9 cellular contexts compared by ENCODE assay signal in the genomic region with DNA sequence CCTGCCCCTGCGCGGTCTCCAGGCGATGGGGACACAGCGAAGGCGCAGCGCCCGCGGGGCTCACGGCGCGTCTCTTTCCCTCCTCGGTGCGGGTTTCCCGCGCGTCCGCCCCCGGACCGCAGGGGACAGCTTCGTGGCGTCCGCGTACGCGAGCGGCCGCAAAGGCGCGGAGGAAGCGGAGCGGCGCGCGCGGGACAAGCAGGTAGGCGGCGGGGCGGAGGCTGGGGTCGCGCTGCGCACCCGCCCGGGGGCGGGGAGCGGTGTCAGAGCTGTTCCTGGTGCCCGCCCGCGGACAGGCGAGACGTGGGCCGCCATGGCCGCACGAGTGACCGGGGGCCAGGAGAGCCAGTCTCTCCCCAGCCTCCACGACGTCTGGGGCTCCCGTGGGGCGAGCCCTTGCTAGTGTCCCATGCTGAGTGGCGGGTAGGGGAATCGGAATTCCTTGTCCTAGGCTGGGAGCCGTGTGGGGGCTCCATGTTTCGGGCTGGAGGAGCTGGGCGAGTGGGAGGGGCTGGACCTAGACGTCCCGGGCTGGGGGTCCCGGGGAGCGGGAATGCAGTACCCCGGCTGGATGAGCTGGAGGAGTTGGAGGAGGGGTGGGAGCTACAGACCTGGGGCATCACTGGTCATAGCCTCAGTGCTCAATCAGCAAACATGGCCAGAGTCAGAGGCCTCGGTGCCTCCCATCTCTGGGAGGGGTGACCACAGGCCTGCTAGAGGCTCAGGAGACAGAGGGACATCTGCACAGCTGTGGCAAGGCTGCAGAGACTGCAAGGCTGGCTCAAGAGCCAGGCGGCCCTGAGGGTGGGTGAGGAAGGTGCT. TPM values are rescaled to one million over a fixed set of nuclear protein-coding genes. Genes with fewer than 3 reads are reported as not detected.
DNase-seq lines count a peak whose midpoint lies in the region; TF ChIP-seq lines count a peak whose summit lies in the region.
"Had no signal": no experiment of that assay in that cellular context is flagged by ENCODE, and none has a peak within 500 bp of the region (broad histone marks: within the 10 kb centered on the region; RNA-seq: fewer than 3 reads in every experiment).

No MANE protein-coding gene starts in this region.

- H2BK12ac ChIP-seq in mesenchymal stem cell (ENCODE audit: low read length in 2 of 2), result no peak overlapping the region

- H2AFZ ChIP-seq in mesenchymal stem cell (ENCODE audit: low read depth, low read length), result no peak overlapping the region

- no peak overlapping the region for H3K14ac ChIP-seq in mesenchymal stem cell (ENCODE audit: low read length in 2 of 2)

- no peak overlapping the region for H3K4me2 ChIP-seq in mesenchymal stem cell (ENCODE audit: low read length, poor library complexity, severe bottlenecking)

- CTCF ChIA-PET in activated naive CD4-positive, alpha-beta T cell treated with anti-CD3 and anti-CD28 coated beads, Interleukin-2, amount 10 ng/mL, durations not matched to agents 7 days and 5 days (lab: Charles Lee), result interaction anchor here (0.5 to 3.1 kb wide), 11 partner anchors 13 to 124 kb away, joined by 3 to 28 read pairs (median 4); no protein-coding TSS in a partner anchor

- H2AK5ac ChIP-seq in mesenchymal stem cell (ENCODE audit: low read length, severe bottlenecking), result no peak overlapping the region

- peaks cover 16% of the 10 kb centered on the region for H3K4me1 ChIP-seq in mesenchymal stem cell (ENCODE audit: control insufficient read depth, insufficient read depth, low read depth, low read length)

- peaks cover 78 to 91% of the 10 kb centered on the region in 2 experiments for H3K27me3 ChIP-seq in mesenchymal stem cell (ENCODE audit: control insufficient read depth in 1 of 2, insufficient read depth in 1 of 2, low read length in 2 of 2)

- H3K4me3 ChIP-seq in cardiac fibroblast (replicated peaks in 1 of 2; ENCODE audit: low read depth in 2 of 2, low read length in 2 of 2) (peak overlapping the region; percentile 10 to 53), mesenchymal stem cell (ENCODE audit: insufficient read depth in 1 of 2, low read depth in 1 of 2, low read length in 2 of 2) (no peak overlapping the region)

- no peaks in the 10 kb centered on the region for H3K79me1 ChIP-seq in mesenchymal stem cell (replicated peaks; ENCODE audit: low read length, poor library complexity, severe bottlenecking)

- H2BK120ac ChIP-seq in mesenchymal stem cell (ENCODE audit: low read depth, low read length), result no peak overlapping the region

- H2BK15ac ChIP-seq in mesenchymal stem cell (ENCODE audit: low read depth, poor library complexity, severe bottlenecking), result no peak overlapping the region

- peak overlapping the region in 1 of 2 experiments; percentile 68 for H3K23ac ChIP-seq in mesenchymal stem cell (ENCODE audit: low read length in 2 of 2)

- H3K27me3 Mint-ChIP-seq in activated naive CD4-positive, alpha-beta T cell treated with anti-CD3 and anti-CD28 coated beads, Interleukin-2, amount 10 ng/mL, durations not matched to agents 7 days and 5 days, result peaks cover 74% of the 10 kb centered on the region
- H3K27me3 Mint-ChIP-seq in type B pancreatic cell, result peaks cover 31% of the 10 kb centered on the region

- no peak overlapping the region for H3K18ac ChIP-seq in mesenchymal stem cell (ENCODE audit: low read depth in 1 of 2, low read length in 2 of 2)

- H3K36me3 ChIP-seq in mesenchymal stem cell (ENCODE audit: control insufficient read depth in 1 of 2, insufficient read depth in 2 of 2, low read depth in 1 of 2, low read length in 2 of 2), result no peaks in the 10 kb centered on the region

- H4K8ac ChIP-seq in mesenchymal stem cell (ENCODE audit: low read length), result no peak overlapping the region

- 27% methylated on average over 39 of the region's 70 CpGs for WGBS in mesenchymal stem cell

- no peak overlapping the region for H3K9ac ChIP-seq in mesenchymal stem cell (ENCODE audit: low read length)

- H3K4ac ChIP-seq in mesenchymal stem cell (ENCODE audit: low read depth in 1 of 2, low read length in 2 of 2), result no peak overlapping the region

- no peak overlapping the region for H3K27ac ChIP-seq in mesenchymal stem cell (ENCODE audit: low read length, poor library complexity, severe bottlenecking)

- H3K27ac Mint-ChIP-seq in activated naive CD4-positive, alpha-beta T cell treated with anti-CD3 and anti-CD28 coated beads, Interleukin-2, amount 10 ng/mL, durations not matched to agents 7 days and 5 days, result no peak overlapping the region
- H3K27ac Mint-ChIP-seq in type B pancreatic cell, result peak overlapping the region; percentile 48

- H3K4me3 Mint-ChIP-seq in activated naive CD4-positive, alpha-beta T cell treated with anti-CD3 and anti-CD28 coated beads, Interleukin-2, amount 10 ng/mL, durations not matched to agents 7 days and 5 days, result peak overlapping the region; percentile 40
- H3K4me3 Mint-ChIP-seq in type B pancreatic cell, result peak overlapping the region; percentile 82

- no peaks in the 10 kb centered on the region for H3K36me3 Mint-ChIP-seq in activated naive CD4-positive, alpha-beta T cell treated with anti-CD3 and anti-CD28 coated beads, Interleukin-2, amount 10 ng/mL, durations not matched to agents 7 days and 5 days
- H3K36me3 Mint-ChIP-seq in type B pancreatic cell, result no peaks in the 10 kb centered on the region

- H3K9me3 ChIP-seq in mesenchymal stem cell (ENCODE audit: control insufficient read depth, low read length), result no peaks in the 10 kb centered on the region

- peaks cover 25% of the 10 kb centered on the region for H3K4me1 Mint-ChIP-seq in activated naive CD4-positive, alpha-beta T cell treated with anti-CD3 and anti-CD28 coated beads, Interleukin-2, amount 10 ng/mL, durations not matched to agents 7 days and 5 days
- H3K4me1 Mint-ChIP-seq in type B pancreatic cell (ENCODE audit: unreplicated experiment), result peaks cover 33% of the 10 kb centered on the region

- H2BK5ac ChIP-seq in mesenchymal stem cell (ENCODE audit: low read depth, low read length, poor library complexity, severe bottlenecking), result no peak overlapping the region

- peak; percentile 24 for DNase-seq in activated naive CD4-positive, alpha-beta T cell treated with anti-CD3 and anti-CD28 coated beads, Interleukin-2, amount 10 ng/mL, durations not matched to agents 7 days and 5 days
- no peak for DNase-seq in activated naive CD4-positive, alpha-beta T cell (lab: John Stamatoyannopoulos, UW)
- DNase-seq in cardiac fibroblast (ENCODE audit: low read depth in 2 of 2) (no peak), mesenchymal stem cell (no peak), type B pancreatic cell (ENCODE audit: extremely low spot score, unreplicated experiment) (peak; percentile 68), ecto neural progenitor cell (ENCODE audit: low spot score) (no peak), COR-L47 (lab: John Stamatoyannopoulos, UW) (no peak), AG08395 (ENCODE audit: low spot score) (no peak)
- DNase-seq: GOT3 had no signal

- TF ChIP-seq CTCF in cardiac fibroblast (IDR thresholded peaks at IDR 0.05; ENCODE audit: low read depth, low read length), result no peak
- no peak for TF ChIP-seq CTCF in type B pancreatic cell (conservative IDR thresholded peaks at IDR 0.05)

- no peaks in the 10 kb centered on the region for H3K9me3 Mint-ChIP-seq in activated naive CD4-positive, alpha-beta T cell treated with anti-CD3 and anti-CD28 coated beads, Interleukin-2, amount 10 ng/mL, durations not matched to agents 7 days and 5 days
- no peaks in the 10 kb centered on the region for H3K9me3 Mint-ChIP-seq in type B pancreatic cell

- H4K91ac ChIP-seq in mesenchymal stem cell (ENCODE audit: low read length), result peak overlapping the region; percentile 70

RNA-seq across cellular contexts. Expression of gene NKD2, which starts 1.0 kb away (rescaled TPM):
- polyA plus RNA-seq in mesenchymal stem cell (2013, experiment 1 of 2), result 6.5 TPM
- 6.2 TPM for polyA plus RNA-seq in mesenchymal stem cell (2013, experiment 2 of 2)
- total RNA-seq in type B pancreatic cell (ENCODE audit: low replicate concordance), result 23.3 and 24.3 TPM in 2 replicates

Comparison
In these comparisons a context has a peak if more than half of its experiments do, and no peak if none do; other contexts are left out.
1. DNase-seq: peak in activated naive CD4-positive, alpha-beta T cell treated with anti-CD3 and anti-CD28 coated beads, Interleukin-2, amount 10 ng/mL, durations not matched to agents 7 days and 5 days (single experiment) and type B pancreatic cell (single experiment); none in activated naive CD4-positive, alpha-beta T cell (0 of 4), cardiac fibroblast (0 of 2), mesenchymal stem cell (single experiment), ecto neural progenitor cell (single experiment), COR-L47 (single experiment) and AG08395 (single experiment).
2. H3K4me3 ChIP-seq: peak in cardiac fibroblast (2 of 2); none in mesenchymal stem cell (0 of 2).